26 cellular contexts compared by ENCODE assay signal in genomic region chr6:52059821-52060220, GRCh38. TPM values are rescaled to one million over a fixed set of nuclear protein-coding genes. Genes with fewer than 3 reads are reported as not detected.
"Had no signal": no experiment of that assay in that cellular context is flagged by ENCODE, and none has a peak within 500 bp of the region (broad histone marks: within the 10 kb centered on the region; RNA-seq: fewer than 3 reads in every experiment).

No MANE protein-coding gene starts in this region.

- H3K36me3 ChIP-seq: adrenal gland, breast epithelium, lower lobe of right lung, ovary, tibial nerve, WERI-Rb-1 had no signal

- H3K27ac Mint-ChIP-seq: activated CD8-positive, alpha-beta T cell treated with anti-CD3 and anti-CD28 coated beads, Interleukin-2, amount 10 ng/mL, durations not matched to agents 7 days and 5 days; activated naive CD4-positive, alpha-beta T cell treated with anti-CD3 and anti-CD28 coated beads, Interleukin-2, amount 50 U/mL, for 72 hours; activated T-helper 1 cell treated with anti-CD3 and anti-CD28 coated beads, Interleukin-12 subunit alpha, Interleukin-12 subunit beta, Interleukin-2, Interleukin-4 antibody, amounts not matched to agents 30 ng/mL and 10 ng/mL and 1 ng/mL, durations not matched to agents 14 hours and 24 hours and 36 hours; immature natural killer cell; natural killer cell; stimulated activated naive CD8-positive, alpha-beta T cell treated with anti-CD3 and anti-CD28 coated beads, Interleukin-15, amount 100 ng/mL, for 72 hours had no signal

- H3K27ac ChIP-seq: adrenal gland, breast epithelium, hepatocyte, lower lobe of right lung, ovary, psoas muscle, tibial nerve, WERI-Rb-1 had no signal

- H3K36me3 Mint-ChIP-seq: activated naive CD4-positive, alpha-beta T cell treated with anti-CD3 and anti-CD28 coated beads, Interleukin-2, amount 50 U/mL, for 72 hours; immature natural killer cell; natural killer cell had no signal

- H3K27me3 ChIP-seq: adrenal gland, breast epithelium, hepatocyte, ovary, tibial nerve had no signal

- DNase-seq: activated CD4-positive, alpha-beta T cell treated with anti-CD3 and anti-CD28 coated beads, Interleukin-2, amount 50 U/mL, for 1 hour; activated CD4-positive, CD25-positive, alpha-beta regulatory T cell treated with anti-CD3 and anti-CD28 coated beads, Interleukin-2, amount 50 U/mL, for 72 hours; activated CD8-positive, alpha-beta T cell treated with anti-CD3 and anti-CD28 coated beads, Interleukin-2, amount 10 ng/mL, durations not matched to agents 7 days and 5 days; activated gamma-delta T cell treated with Interleukin-2 at 50 U/mL for 16 hours; adrenal gland; effector memory CD4-positive, alpha-beta T cell; foreskin melanocyte; glutamatergic neuron; immature natural killer cell; left cardiac atrium; lower lobe of right lung; natural killer cell; ovary; psoas muscle; right cardiac atrium; stimulated activated CD4-positive, alpha-beta T cell treated with anti-CD3 and anti-CD28 coated beads, Interleukin-12 subunit alpha, Interleukin-12 subunit beta, amount 100 ng/mL, for 4 hours; stimulated activated naive CD8-positive, alpha-beta T cell treated with anti-CD3 and anti-CD28 coated beads, Interleukin-15, amount 100 ng/mL, for 72 hours; T-helper 1 cell; WERI-Rb-1 had no signal

- H3K4me3 ChIP-seq: adrenal gland, breast epithelium, hepatocyte, lower lobe of right lung, ovary, psoas muscle, tibial nerve had no signal

- H3K9me3 Mint-ChIP-seq: activated naive CD4-positive, alpha-beta T cell treated with anti-CD3 and anti-CD28 coated beads, Interleukin-2, amount 50 U/mL, for 72 hours; activated T-helper 1 cell treated with anti-CD3 and anti-CD28 coated beads, Interleukin-12 subunit alpha, Interleukin-12 subunit beta, Interleukin-2, Interleukin-4 antibody, amounts not matched to agents 30 ng/mL and 10 ng/mL and 1 ng/mL, durations not matched to agents 14 hours and 24 hours and 36 hours; central memory CD8-positive, alpha-beta T cell; immature natural killer cell; natural killer cell; stimulated activated naive CD8-positive, alpha-beta T cell treated with anti-CD3 and anti-CD28 coated beads, Interleukin-15, amount 100 ng/mL, for 72 hours had no signal

- ATAC-seq: activated CD8-positive, alpha-beta T cell treated with anti-CD3 and anti-CD28 coated beads, Interleukin-2, amount 10 ng/mL, durations not matched to agents 7 days and 5 days; activated naive CD4-positive, alpha-beta T cell treated with anti-CD3 and anti-CD28 coated beads, Interleukin-2, amount 50 U/mL, for 72 hours; left cardiac atrium; lower lobe of right lung; natural killer cell; psoas muscle; right cardiac atrium; stimulated activated naive CD8-positive, alpha-beta T cell treated with anti-CD3 and anti-CD28 coated beads, Interleukin-15, amount 100 ng/mL, for 72 hours had no signal

- H3K4me3 Mint-ChIP-seq: activated CD8-positive, alpha-beta T cell treated with anti-CD3 and anti-CD28 coated beads, Interleukin-2, amount 10 ng/mL, durations not matched to agents 7 days and 5 days; activated T-helper 1 cell treated with anti-CD3 and anti-CD28 coated beads, Interleukin-12 subunit alpha, Interleukin-12 subunit beta, Interleukin-2, Interleukin-4 antibody, amounts not matched to agents 30 ng/mL and 10 ng/mL and 1 ng/mL, durations not matched to agents 14 hours and 24 hours and 36 hours; central memory CD8-positive, alpha-beta T cell; immature natural killer cell; natural killer cell; stimulated activated naive CD8-positive, alpha-beta T cell treated with anti-CD3 and anti-CD28 coated beads, Interleukin-15, amount 100 ng/mL, for 72 hours had no signal

- H3K9me3 ChIP-seq: adrenal gland, breast epithelium, lower lobe of right lung, ovary, psoas muscle, tibial nerve had no signal

- H3K4me1 ChIP-seq: adrenal gland, breast epithelium, tibial nerve had no signal

RNA-seq across cellular contexts. Expression of gene PKHD1, which starts 27.6 kb away (rescaled TPM):
- total RNA-seq: activated CD8-positive, alpha-beta T cell treated with anti-CD3 and anti-CD28 coated beads, Interleukin-2, amount 10 ng/mL, durations not matched to agents 7 days and 5 days; activated naive CD4-positive, alpha-beta T cell treated with anti-CD3 and anti-CD28 coated beads, Interleukin-2, amount 50 U/mL, for 72 hours; activated T-helper 1 cell treated with anti-CD3 and anti-CD28 coated beads, Interleukin-12 subunit alpha, Interleukin-12 subunit beta, Interleukin-2, Interleukin-4 antibody, amounts not matched to agents 30 ng/mL and 10 ng/mL and 1 ng/mL, durations not matched to agents 14 hours and 24 hours and 36 hours; dermis microvascular lymphatic vessel endothelial cell; left cardiac atrium; natural killer cell had no signal
